In the genomic region with DNA sequence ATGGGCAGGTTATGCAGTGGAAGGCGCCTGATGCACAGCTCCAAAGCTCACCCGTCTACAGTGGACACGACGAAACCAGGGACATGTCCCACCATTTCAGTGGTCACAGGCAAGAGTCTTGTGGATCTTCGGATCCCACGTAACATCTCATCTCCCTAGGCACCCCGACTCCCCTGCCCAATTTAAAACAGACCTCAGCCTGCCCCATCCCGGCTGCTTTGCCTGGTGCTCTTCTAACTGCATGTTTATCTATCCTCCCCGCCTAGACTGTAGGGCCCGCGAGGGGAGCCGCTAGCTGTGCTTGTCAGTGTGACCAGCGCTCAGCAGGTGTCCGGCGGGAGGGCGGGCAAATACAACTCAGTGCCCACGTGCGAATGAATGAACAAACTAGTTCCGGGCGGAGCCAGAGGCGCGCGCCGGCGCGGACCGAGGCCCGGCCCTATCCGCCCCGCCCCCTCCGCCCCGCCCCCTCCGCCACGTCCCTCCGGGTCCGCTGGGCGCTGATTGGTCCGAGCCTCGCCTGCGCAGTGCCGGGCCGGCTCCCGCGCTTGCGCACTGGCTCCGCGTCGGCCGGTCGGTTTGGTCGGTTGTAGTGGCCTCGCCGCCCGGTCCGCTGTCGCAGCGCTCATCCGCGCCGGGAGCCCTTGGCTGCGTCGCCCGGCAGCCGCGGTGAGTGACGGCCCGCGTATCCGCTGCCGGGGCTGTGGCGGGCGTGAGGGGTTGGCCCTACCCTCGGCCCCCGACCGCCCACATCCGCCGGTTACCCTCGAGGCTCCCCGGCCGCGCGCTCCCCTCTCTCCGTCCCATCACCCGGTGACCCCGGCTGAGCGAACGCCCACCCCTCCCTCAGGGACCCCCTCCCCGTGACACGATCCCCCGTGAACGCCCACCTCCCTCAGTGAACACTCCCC, we compare ENCODE assay signal across 8 cellular contexts.
DNase-seq lines count a peak whose midpoint lies in the region; ATAC-seq and TF ChIP-seq lines count a peak whose summit lies in the region.

No MANE protein-coding gene starts in this region.

- H3K9me3 Mint-ChIP-seq in activated T-cell treated with anti-CD3 and anti-CD28 coated beads, Interleukin-2, amount 50 U/mL, for 24 hours: no peaks in the 10 kb centered on the region

- DNase-seq in DMS53 treated with DMSO at 0.1 percent for 48 hours (lab: John Stamatoyannopoulos, UW; ENCODE audit: unreplicated experiment) (peak; percentile 91), KBM-7 (peak; percentile 75), PC-3 (peak; percentile 94), esophagus muscularis mucosa (ENCODE audit: extremely low spot score) (peak; percentile 97)
- DNase-seq in activated T-cell treated with anti-CD3 and anti-CD28 coated beads, Interleukin-2, amount 50 U/mL, for 24 hours: peak; percentile 92
- peak; percentile 89 for DNase-seq in stimulated activated CD8-positive, alpha-beta memory T cell treated with anti-CD3 and anti-CD28 coated beads, Interleukin-4, amount 100 ng/mL, for 48 hours

- in situ Hi-C loops in KBM-7 (cut with MboI; ENCODE audit: low pct_unique_long_range_greater_than_20kb, low sequenced_read_pairs): no loop called here

- H3K4me3 ChIP-seq in PC-3 (ENCODE audit: low read length): peak overlapping the region; percentile 81
- H3K4me3 ChIP-seq in esophagus muscularis mucosa: peak overlapping the region; percentile 95 to 99 (median 98)
- H3K4me3 ChIP-seq in muscle layer of colon (ENCODE audit: low read depth in 1 of 2, low read length in 2 of 2): peak overlapping the region; percentile 54 to 72

- no TSS peak for BruUV-seq in PC-3 (replicated peaks; lab: Mats Ljungman, UMichigan)

- H3K4me3 Mint-ChIP-seq in activated T-cell treated with anti-CD3 and anti-CD28 coated beads, Interleukin-2, amount 50 U/mL, for 24 hours: peak overlapping the region; percentile 96

- H3K4me2 ChIP-seq in PC-3 (ENCODE audit: low read length): peak overlapping the region; percentile 99

- H4K20me1 ChIP-seq in PC-3 (ENCODE audit: low read length): peaks cover 3% of the 10 kb centered on the region; the same call in 1 of the 2 replicates

- TF ChIP-seq CTCF in PC-3 (conservative IDR thresholded peaks at IDR 0.05; ENCODE audit: low read depth, low read length) (no peak), esophagus muscularis mucosa (IDR thresholded peaks at IDR 0.05) (no peak)

- H3K27ac ChIP-seq in PC-3 (ENCODE audit: low read length): peak overlapping the region; percentile 56
- peak overlapping the region; percentile 88 to 95 (median 93) for H3K27ac ChIP-seq in esophagus muscularis mucosa (replicated peaks in 1 of 4)
- H3K27ac ChIP-seq in muscle layer of colon (ENCODE audit: low read depth, low read length): peak overlapping the region; percentile 72

- H3K4me1 ChIP-seq in PC-3 (ENCODE audit: insufficient read depth, low read length) (peaks cover 19% of the 10 kb centered on the region), esophagus muscularis mucosa (peaks cover 13 to 23% (median 22%) of the 10 kb centered on the region in 4 donors), muscle layer of colon (ENCODE audit: insufficient read depth, low read length) (peaks cover 13% of the 10 kb centered on the region)

- 0 out of 2 replicates have a peak, but pooled peaks cover 2% of the 10 kb centered on the region for H3K36me3 ChIP-seq in PC-3 (ENCODE audit: low read depth, low read length)
- H3K36me3 ChIP-seq in esophagus muscularis mucosa: peaks cover 0 to 10% (median 5%) of the 10 kb centered on the region in 4 donors
- H3K36me3 ChIP-seq in muscle layer of colon (ENCODE audit: insufficient read depth, low read length): no peaks in the 10 kb centered on the region

- peaks cover 47% of the 10 kb centered on the region for H3K36me3 Mint-ChIP-seq in activated T-cell treated with anti-CD3 and anti-CD28 coated beads, Interleukin-2, amount 50 U/mL, for 24 hours (ENCODE audit: low read depth)

- H3K79me2 ChIP-seq in PC-3 (ENCODE audit: low read length): peaks cover 30% of the 10 kb centered on the region

- POLR2A ChIA-PET in PC-3 (lab: Charles Lee; ENCODE audit: unreplicated experiment): no interaction called here

- no peaks in the 10 kb centered on the region for H3K27me3 ChIP-seq in PC-3 (ENCODE audit: low read length)
- H3K27me3 ChIP-seq in esophagus muscularis mucosa: no peaks in the 10 kb centered on the region
- H3K27me3 ChIP-seq in muscle layer of colon (ENCODE audit: control insufficient read depth in 1 of 2, insufficient read depth in 2 of 2, low read length in 2 of 2): no peaks in the 10 kb centered on the region

- H3K9me2 ChIP-seq in PC-3 (replicated peaks; ENCODE audit: low read length): no peaks in the 10 kb centered on the region

- peak; percentile 81 for ATAC-seq in GM21723 (IDR thresholded peaks at IDR 0.05; ENCODE audit: unreplicated experiment)
- ATAC-seq in PC-3: peak; percentile 90

- H3K9ac ChIP-seq in PC-3 (ENCODE audit: low read length): peak overlapping the region; percentile 96
- H3K9ac ChIP-seq in muscle layer of colon (ENCODE audit: low read length): no peak overlapping the region

- CTCF ChIA-PET in PC-3 (lab: Charles Lee): no interaction called here

- TF ChIP-seq POLR2A in esophagus muscularis mucosa (IDR thresholded peaks at IDR 0.05; ENCODE audit: low read depth): peak; percentile 81

- intact Hi-C loops in PC-3 (cut with micrococcal nuclease): loop anchor here (2.0 kb wide), 1 partner anchor 23 kb away; no protein-coding TSS in a partner anchor
- intact Hi-C loops in esophagus muscularis mucosa (cut with DNase I): loop anchor here (5.0 to 10.0 kb wide), 2 partner anchors 58 to 411 kb away; a partner anchor contains a TSS

- 4% methylated on average over 28 of the region's 91 CpGs for WGBS in esophagus muscularis mucosa

- H3F3A ChIP-seq in PC-3 (ENCODE audit: low read length, unreplicated experiment): no peaks in the 10 kb centered on the region

- no peak for TF ChIP-seq EP300 in esophagus muscularis mucosa (IDR thresholded peaks at IDR 0.05)

- peak overlapping the region; percentile 97 for H3K27ac Mint-ChIP-seq in activated T-cell treated with anti-CD3 and anti-CD28 coated beads, Interleukin-2, amount 50 U/mL, for 24 hours

- peak overlapping the region; percentile 84 for H2AFZ ChIP-seq in PC-3 (ENCODE audit: low read length)

- H3K9me3 ChIP-seq in PC-3 (ENCODE audit: low read length) (no peaks in the 10 kb centered on the region), esophagus muscularis mucosa (no peaks in the 10 kb centered on the region), muscle layer of colon (ENCODE audit: low read length) (no peaks in the 10 kb centered on the region)

- no peaks in the 10 kb centered on the region for H3K27me3 Mint-ChIP-seq in activated T-cell treated with anti-CD3 and anti-CD28 coated beads, Interleukin-2, amount 50 U/mL, for 24 hours

- H3K4me1 Mint-ChIP-seq in activated T-cell treated with anti-CD3 and anti-CD28 coated beads, Interleukin-2, amount 50 U/mL, for 24 hours (ENCODE audit: low read depth): peaks cover 31% of the 10 kb centered on the region

Comparison
In these comparisons a context has a peak if more than half of its experiments do, and no peak if none do; other contexts are left out.
1. Peak in every context shown above with its lines: DNase-seq, ATAC-seq, H3K4me3 ChIP-seq and H3K27ac ChIP-seq.